Comparison of ENCODE assay signal across 24 cellular contexts in the genomic region with DNA sequence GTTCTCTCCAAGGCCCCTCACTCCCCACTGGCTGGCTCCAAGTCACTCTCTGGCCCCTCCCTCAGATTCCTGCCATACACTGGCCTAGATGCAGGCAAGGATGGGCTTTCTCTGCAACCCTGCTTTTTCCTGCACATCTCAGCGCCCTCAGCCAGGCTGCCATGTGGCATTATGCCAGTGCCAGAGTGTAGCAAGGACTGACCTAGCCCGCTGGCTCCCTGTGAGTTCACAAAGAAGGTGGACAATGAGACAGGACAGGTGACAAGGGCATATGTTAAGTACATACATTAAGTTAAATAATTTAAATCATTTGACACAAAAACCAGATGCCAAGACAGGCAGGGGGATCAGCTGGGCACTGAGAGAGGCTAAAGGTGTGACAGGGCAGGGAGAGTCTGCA.
DNase-seq lines count a peak whose midpoint lies in the region; ATAC-seq and TF ChIP-seq lines count a peak whose summit lies in the region.
"Had no signal": no experiment of that assay in that cellular context is flagged by ENCODE, and none has a peak within 500 bp of the region (broad histone marks: within the 10 kb centered on the region; RNA-seq: fewer than 3 reads in every experiment).

No MANE protein-coding gene starts in this region.

- intact Hi-C loops in dorsolateral prefrontal cortex (cut with DNase I): loop anchor here in 1 of 2 donors (10.0 kb wide), 1 partner anchor 281 kb away; no protein-coding TSS in a partner anchor

- in situ Hi-C loops in G401 (cut with HindIII; ENCODE audit: low sequenced_read_pairs): no loop called here

- no peak overlapping the region for H3K4me3 Mint-ChIP-seq in neural progenitor cell
- H3K4me3 Mint-ChIP-seq: activated CD4-positive, alpha-beta T cell treated with anti-CD3 and anti-CD28 coated beads, Interleukin-2, amount 10 ng/mL, durations not matched to agents 7 days and 5 days; natural killer cell treated with Interleukin-12 subunit alpha and Interleukin-12 subunit beta and Interleukin-15 and Interleukin-18, amount 100 ng/mL, for 72 hours had no signal

- DNase-seq in G401 (ENCODE audit: low spot score): peak; percentile 51
- peak; percentile 22 for DNase-seq in NCI-H2029 (lab: John Stamatoyannopoulos, UW)
- DNase-seq in dorsolateral prefrontal cortex: peak in 2 of 10 donors; percentile 14 to 36
- no peak for DNase-seq in neural progenitor cell (ENCODE audit: low spot score)
- DNase-seq in NCI-H128 (lab: John Stamatoyannopoulos, UW; ENCODE audit: unreplicated experiment): no peak
- no peak for DNase-seq in dedifferentiated amniotic fluid mesenchymal stem cell (ENCODE audit: extremely low spot score)
- DNase-seq in iPS-NIHi11 (ENCODE audit: low spot score): no peak
- DNase-seq: ACHN; activated CD4-positive, alpha-beta T cell treated with anti-CD3 and anti-CD28 coated beads, Interleukin-2, amount 10 ng/mL, durations not matched to agents 7 days and 5 days; activated naive CD4-positive, alpha-beta T cell treated with anti-CD3 and anti-CD28 coated beads, Interleukin-2, amount 50 U/mL, for 16 hours; COR-L47; erythroblast; heart right ventricle; Karpas-422; midbrain; MV-4-11; NCI-H2081 treated with DMSO at 0.1 percent for 48 hours; T-helper 9 cell; WERI-Rb-1 had no signal

- no peaks in the 10 kb centered on the region for H3K36me3 Mint-ChIP-seq in neural progenitor cell
- H3K36me3 Mint-ChIP-seq: natural killer cell treated with Interleukin-12 subunit alpha and Interleukin-12 subunit beta and Interleukin-15 and Interleukin-18, amount 100 ng/mL, for 72 hours had no signal

- peak overlapping the region in 45 of 59 donors; percentile 5 to 85 (median 71) for H3K27ac ChIP-seq in dorsolateral prefrontal cortex
- H3K27ac ChIP-seq in neural progenitor cell: peak overlapping the region; percentile 5
- H3K27ac ChIP-seq: BLaER1, WERI-Rb-1 had no signal

- H3K27me3 ChIP-seq in dorsolateral prefrontal cortex: no peaks in the 10 kb centered on the region
- H3K27me3 ChIP-seq in neural progenitor cell: no peaks in the 10 kb centered on the region
- H3K27me3 ChIP-seq: BLaER1, heart right ventricle had no signal

- H3K36me3 ChIP-seq in neural progenitor cell: no peaks in the 10 kb centered on the region
- H3K36me3 ChIP-seq: BLaER1, heart right ventricle, WERI-Rb-1 had no signal

- no peaks in the 10 kb centered on the region for H3K9me3 ChIP-seq in neural progenitor cell (ENCODE audit: low read depth)
- H3K9me3 ChIP-seq: BLaER1, heart right ventricle had no signal

- H3K9ac ChIP-seq in neural progenitor cell: no peak overlapping the region
- H3K9ac ChIP-seq: BLaER1 had no signal

- H3F3A ChIP-seq in neural progenitor cell (ENCODE audit: low read depth): peaks cover 11% of the 10 kb centered on the region

- peaks cover 40% of the 10 kb centered on the region for H3K4me1 ChIP-seq in neural progenitor cell

- no peaks in the 10 kb centered on the region for H3K79me2 ChIP-seq in neural progenitor cell (ENCODE audit: low read depth)

- no peak overlapping the region for H3K4me3 ChIP-seq in dorsolateral prefrontal cortex
- H3K4me3 ChIP-seq in neural progenitor cell: no peak overlapping the region
- H3K4me3 ChIP-seq: BLaER1, heart right ventricle had no signal

- H3K4me1 Mint-ChIP-seq in neural progenitor cell: peaks cover 51% of the 10 kb centered on the region

- H3K27ac Mint-ChIP-seq in neural progenitor cell: peak overlapping the region; percentile 63
- H3K27ac Mint-ChIP-seq: activated CD4-positive, alpha-beta T cell treated with anti-CD3 and anti-CD28 coated beads, Interleukin-2, amount 10 ng/mL, durations not matched to agents 7 days and 5 days; natural killer cell treated with Interleukin-12 subunit alpha and Interleukin-12 subunit beta and Interleukin-15 and Interleukin-18, amount 100 ng/mL, for 72 hours had no signal

- H4K20me1 ChIP-seq in neural progenitor cell (ENCODE audit: low read depth): no peaks in the 10 kb centered on the region
- H4K20me1 ChIP-seq: BLaER1 had no signal

- TF ChIP-seq CTCF in dorsolateral prefrontal cortex (IDR thresholded peaks at IDR 0.05 in 54 of 56, conservative IDR thresholded peaks at IDR 0.05 in 2 of 56; ENCODE audit: low read depth in 1 of 56, partially characterized antibody in 56 of 56): no peak
- TF ChIP-seq CTCF in neural progenitor cell (IDR thresholded peaks at IDR 0.05): no peak

- H3K27me3 Mint-ChIP-seq in neural progenitor cell (ENCODE audit: insufficient read depth, low read depth): peaks cover 2% of the 10 kb centered on the region
- H3K27me3 Mint-ChIP-seq: activated CD4-positive, alpha-beta T cell treated with anti-CD3 and anti-CD28 coated beads, Interleukin-2, amount 10 ng/mL, durations not matched to agents 7 days and 5 days; natural killer cell treated with Interleukin-12 subunit alpha and Interleukin-12 subunit beta and Interleukin-15 and Interleukin-18, amount 100 ng/mL, for 72 hours; progenitor cell of endocrine pancreas had no signal

- no peak for ATAC-seq in HG03354 (IDR thresholded peaks at IDR 0.05; ENCODE audit: poor library complexity, severe bottlenecking, unreplicated experiment)
- ATAC-seq: heart right ventricle; natural killer cell treated with Interleukin-12 subunit alpha and Interleukin-12 subunit beta and Interleukin-15 and Interleukin-18, amount 100 ng/mL, for 72 hours; Right ventricle myocardium inferior had no signal

- no peak overlapping the region for H3K4me2 ChIP-seq in neural progenitor cell
- H3K4me2 ChIP-seq: BLaER1 had no signal

- no peaks in the 10 kb centered on the region for H3K9me3 Mint-ChIP-seq in neural progenitor cell
- H3K9me3 Mint-ChIP-seq: activated CD4-positive, alpha-beta T cell treated with anti-CD3 and anti-CD28 coated beads, Interleukin-2, amount 10 ng/mL, durations not matched to agents 7 days and 5 days; natural killer cell treated with Interleukin-12 subunit alpha and Interleukin-12 subunit beta and Interleukin-15 and Interleukin-18, amount 100 ng/mL, for 72 hours had no signal

- H2AFZ ChIP-seq in neural progenitor cell (replicated peaks): no peak overlapping the region

Comparison
In these comparisons a context has a peak if more than half of its experiments do, and no peak if none do; other contexts are left out.
1. DNase-seq: peak in G401 (single experiment) and NCI-H2029 (single experiment); none in neural progenitor cell (single experiment), NCI-H128 (single experiment), dedifferentiated amniotic fluid mesenchymal stem cell (single experiment) and iPS-NIHi11 (single experiment).